In genomic region chr3:70072180-70072579, GRCh38 we compare ENCODE assay signal across 15 cellular contexts.
DNase-seq lines count a peak whose midpoint lies in the region; ATAC-seq and TF ChIP-seq lines count a peak whose summit lies in the region.
"Had no signal": no experiment of that assay in that cellular context is flagged by ENCODE, and none has a peak within 500 bp of the region (broad histone marks: within the 10 kb centered on the region; RNA-seq: fewer than 3 reads in every experiment).

No MANE protein-coding gene starts in this region.

- H3K27ac ChIP-seq in heart left ventricle = peak overlapping the region in 1 of 12 donors; percentile 33
- no peak overlapping the region for H3K27ac ChIP-seq in osteoblast (ENCODE audit: low read depth, low read length)
- H3K27ac ChIP-seq in urinary bladder (ENCODE audit: low read depth) = peak overlapping the region; percentile 38
- H3K27ac ChIP-seq: adrenal gland had no signal

- intact Hi-C loops in heart left ventricle (cut with DNase I) = no loop called here
- intact Hi-C loops in left ventricle myocardium superior (cut with micrococcal nuclease) = loop anchor here (10.0 kb wide), 1 partner anchor 1573 kb away; no protein-coding TSS in a partner anchor

- H3K4me2 ChIP-seq in osteoblast (ENCODE audit: insufficient read depth, low read length) = peak overlapping the region; percentile 21

- WGBS in heart left ventricle, 4 donors = 24 to 37% (median 30%) methylated on average over 9 of the region's 9 CpGs
- WGBS in urinary bladder = 5% methylated on average over 9 of the region's 9 CpGs

- H3K27me3 ChIP-seq in heart left ventricle (peaks cover 0 to 40% (median 0%) of the 10 kb centered on the region in 9 donors), iPS-15b (ENCODE audit: control insufficient read depth, insufficient read depth, low read length) (no peaks in the 10 kb centered on the region), osteoblast (ENCODE audit: insufficient read depth, low read length) (peaks cover 21% of the 10 kb centered on the region)

- no peak overlapping the region for H3K9ac ChIP-seq in iPS-15b (ENCODE audit: low read depth, low read length)

- H3K36me3 ChIP-seq in heart left ventricle = no peaks in the 10 kb centered on the region
- H3K36me3 ChIP-seq in iPS-15b (ENCODE audit: control insufficient read depth, insufficient read depth, low read length) = no peaks in the 10 kb centered on the region
- H3K36me3 ChIP-seq in osteoblast (ENCODE audit: insufficient read depth, low read length) = no peaks in the 10 kb centered on the region
- no peaks in the 10 kb centered on the region for H3K36me3 ChIP-seq in urinary bladder (ENCODE audit: insufficient read depth)
- H3K36me3 ChIP-seq: adrenal gland had no signal

- no peaks in the 10 kb centered on the region for H4K20me1 ChIP-seq in osteoblast (ENCODE audit: insufficient read depth, low read length)

- H3K9me3 ChIP-seq in heart left ventricle (no peaks in the 10 kb centered on the region), iPS-15b (ENCODE audit: control insufficient read depth, insufficient read depth, low read length) (no peaks in the 10 kb centered on the region), osteoblast (ENCODE audit: low read depth, low read length) (no peaks in the 10 kb centered on the region)

- H3K4me1 ChIP-seq in heart left ventricle (peaks cover 0 to 10% (median 0%) of the 10 kb centered on the region in 12 donors), iPS-15b (ENCODE audit: control insufficient read depth, insufficient read depth, low read length) (peaks cover 9% of the 10 kb centered on the region), osteoblast (ENCODE audit: insufficient read depth, low read length) (peaks cover 5% of the 10 kb centered on the region), urinary bladder (ENCODE audit: insufficient read depth) (no peaks in the 10 kb centered on the region)
- H3K4me1 ChIP-seq: adrenal gland had no signal

- H3K79me2 ChIP-seq in osteoblast (ENCODE audit: insufficient read depth, low read length) = no peaks in the 10 kb centered on the region

- no peak for ATAC-seq in heart left ventricle
- no peak for ATAC-seq in left ventricle myocardium superior
- no peak for ATAC-seq in HG03460 (IDR thresholded peaks at IDR 0.05; ENCODE audit: unreplicated experiment)
- ATAC-seq: activated CD4-positive, alpha-beta T cell treated with anti-CD3 and anti-CD28 coated beads for 36 hours had no signal

- TF ChIP-seq CTCF in heart left ventricle (IDR thresholded peaks at IDR 0.05) (no peak), osteoblast (IDR thresholded peaks at IDR 0.05; ENCODE audit: extremely low read depth, low read depth, low read length) (no peak)

- H3K4me3 ChIP-seq in heart left ventricle = peak overlapping the region in 7 of 12 donors; percentile 7 to 37 (median 17)
- peak overlapping the region; percentile 34 for H3K4me3 ChIP-seq in iPS-15b (ENCODE audit: low read depth, low read length)
- peak overlapping the region; percentile 31 for H3K4me3 ChIP-seq in osteoblast (ENCODE audit: insufficient read depth, low read length)
- peak overlapping the region; percentile 9 for H3K4me3 ChIP-seq in urinary bladder (ENCODE audit: low read depth, low read length)
- H3K4me3 ChIP-seq: adrenal gland had no signal

- no peak for DNase-seq in heart left ventricle
- DNase-seq in left ventricle myocardium superior = no peak
- DNase-seq in osteoblast (ENCODE audit: insufficient read length, low spot score, missing footprints) = no peak
- no peak for DNase-seq in NCI-H526 (lab: John Stamatoyannopoulos, UW)
- DNase-seq in HUDEP-2 (lab: John Stamatoyannopoulos, UW; ENCODE audit: unreplicated experiment in 76 of 76) = no peak
- DNase-seq: activated CD4-positive, alpha-beta T cell treated with anti-CD3 and anti-CD28 coated beads for 36 hours; activated T-cell treated with anti-CD3 and anti-CD28 coated beads, Interleukin-2, amount 50 U/mL, for 1 hour; adrenal gland; CD8-positive, alpha-beta memory T cell; HCEC 1CT; NCI-H1092; NCI-H226 had no signal

- peak overlapping the region; percentile 19 for H2AFZ ChIP-seq in osteoblast (ENCODE audit: low read length)

- no peak for TF ChIP-seq POLR2A in heart left ventricle (IDR thresholded peaks at IDR 0.05)
